Comparison of ENCODE assay signal across 8 cellular contexts in the genomic region with DNA sequence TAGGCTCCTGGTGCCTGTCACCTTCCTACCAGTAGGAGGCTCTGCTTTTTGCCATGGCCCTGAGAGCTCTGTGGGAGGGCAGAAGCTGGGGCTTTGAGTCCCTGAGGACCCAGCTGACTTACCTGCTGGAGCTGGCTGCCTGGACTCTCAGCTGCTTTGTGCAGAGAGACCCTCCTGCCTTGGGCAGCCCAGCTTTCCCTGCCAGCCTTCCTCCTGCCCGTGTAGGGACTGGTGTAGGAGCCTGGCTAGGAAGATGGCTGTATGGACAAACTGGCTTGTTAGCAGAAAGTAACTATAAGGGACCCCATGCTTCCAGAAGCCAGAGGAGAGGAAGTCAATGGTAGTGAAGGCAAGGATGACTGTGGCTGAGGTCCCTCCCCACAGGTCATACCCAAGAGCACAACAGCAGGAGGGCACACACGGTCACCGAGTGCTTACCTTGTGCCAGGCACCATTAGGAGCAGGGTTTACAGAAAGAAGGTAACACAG. TPM values are rescaled to one million over a fixed set of nuclear protein-coding genes. Genes with fewer than 3 reads are reported as not detected.
DNase-seq lines count a peak whose midpoint lies in the region; ATAC-seq and TF ChIP-seq lines count a peak whose summit lies in the region.

No MANE protein-coding gene starts in this region.

- H3K36me3 Mint-ChIP-seq in activated CD4-positive, alpha-beta T cell treated with anti-CD3 and anti-CD28 coated beads for 36 hours (ENCODE audit: low read depth): peaks cover 29% of the 10 kb centered on the region
- H3K36me3 Mint-ChIP-seq in effector memory CD8-positive, alpha-beta T cell (ENCODE audit: insufficient read depth): peaks cover 38% of the 10 kb centered on the region
- peaks cover 0 to 45% (median 5%) of the 10 kb centered on the region in 3 donors for H3K36me3 Mint-ChIP-seq in naive thymus-derived CD8-positive, alpha-beta T cell

- peaks cover 0 to 12% (median 0%) of the 10 kb centered on the region in 4 donors for H3K4me1 ChIP-seq in Peyer's patch

- no peaks in the 10 kb centered on the region for H3K9me3 Mint-ChIP-seq in activated CD4-positive, alpha-beta T cell treated with anti-CD3 and anti-CD28 coated beads for 36 hours (ENCODE audit: low read depth)
- no peaks in the 10 kb centered on the region for H3K9me3 Mint-ChIP-seq in effector memory CD8-positive, alpha-beta T cell
- H3K9me3 Mint-ChIP-seq in naive thymus-derived CD8-positive, alpha-beta T cell: no peaks in the 10 kb centered on the region

- no peak overlapping the region for H3K4me3 Mint-ChIP-seq in activated CD4-positive, alpha-beta T cell treated with anti-CD3 and anti-CD28 coated beads for 36 hours
- no peak overlapping the region for H3K4me3 Mint-ChIP-seq in effector memory CD8-positive, alpha-beta T cell
- no peak overlapping the region for H3K4me3 Mint-ChIP-seq in naive thymus-derived CD8-positive, alpha-beta T cell

- no peaks in the 10 kb centered on the region for H3K27me3 ChIP-seq in Peyer's patch

- CTCF ChIA-PET in activated CD4-positive, alpha-beta T cell treated with anti-CD3 and anti-CD28 coated beads for 36 hours (lab: Charles Lee): interaction anchor here (0.6 to 1.8 kb wide), 10 partner anchors 11 to 292 kb away, joined by 3 to 5 read pairs (median 4); no protein-coding TSS in a partner anchor

- POLR2A ChIA-PET in activated CD4-positive, alpha-beta T cell treated with anti-CD3 and anti-CD28 coated beads for 36 hours (lab: Charles Lee): no interaction called here
- POLR2A ChIA-PET in naive thymus-derived CD8-positive, alpha-beta T cell (lab: Charles Lee): interaction anchor here (1.0 kb wide), 1 partner anchor 26 kb away, joined by 4 read pairs; a partner anchor contains a TSS

- intact Hi-C loops in activated CD4-positive, alpha-beta T cell treated with anti-CD3 and anti-CD28 coated beads for 36 hours (cut with DNase I, micrococcal nuclease): no loop called here

- peaks cover 2% of the 10 kb centered on the region for H3K27me3 Mint-ChIP-seq in activated CD4-positive, alpha-beta T cell treated with anti-CD3 and anti-CD28 coated beads for 36 hours
- peaks cover 7 to 17% of the 10 kb centered on the region in 2 donors for H3K27me3 Mint-ChIP-seq in effector memory CD8-positive, alpha-beta T cell
- peaks cover 0 to 8% (median 5%) of the 10 kb centered on the region in 5 donors for H3K27me3 Mint-ChIP-seq in naive thymus-derived CD8-positive, alpha-beta T cell

- no peak for TF ChIP-seq POLR2A in Peyer's patch (IDR thresholded peaks at IDR 0.05)

- ATAC-seq in activated CD4-positive, alpha-beta T cell treated with anti-CD3 and anti-CD28 coated beads for 36 hours: peak; percentile 73
- ATAC-seq in HG03045 (IDR thresholded peaks at IDR 0.05; ENCODE audit: unreplicated experiment): peak; percentile 54
- ATAC-seq in effector memory CD8-positive, alpha-beta T cell (replicated peaks): peak; percentile 72
- peak; percentile 79 to 85 for ATAC-seq in naive thymus-derived CD8-positive, alpha-beta T cell
- ATAC-seq in HG02884 (IDR thresholded peaks at IDR 0.05; ENCODE audit: unreplicated experiment): no peak

- no peak overlapping the region for H3K27ac Mint-ChIP-seq in activated CD4-positive, alpha-beta T cell treated with anti-CD3 and anti-CD28 coated beads for 36 hours
- H3K27ac Mint-ChIP-seq in effector memory CD8-positive, alpha-beta T cell: peak overlapping the region in 1 of 2 donors; percentile 76
- H3K27ac Mint-ChIP-seq in naive thymus-derived CD8-positive, alpha-beta T cell: peak overlapping the region; percentile 20 to 89 (median 64)

- H3K4me3 ChIP-seq in Peyer's patch: no peak overlapping the region

- H3K4me1 Mint-ChIP-seq in activated CD4-positive, alpha-beta T cell treated with anti-CD3 and anti-CD28 coated beads for 36 hours: peaks cover 16% of the 10 kb centered on the region
- peaks cover 16 to 21% of the 10 kb centered on the region in 2 donors for H3K4me1 Mint-ChIP-seq in effector memory CD8-positive, alpha-beta T cell (ENCODE audit: low read depth in 2 of 2)
- peaks cover 21 to 26% (median 24%) of the 10 kb centered on the region in 4 donors for H3K4me1 Mint-ChIP-seq in naive thymus-derived CD8-positive, alpha-beta T cell

- peaks cover 0 to 48% (median 0%) of the 10 kb centered on the region in 3 donors for H3K36me3 ChIP-seq in Peyer's patch

- H3K9me3 ChIP-seq in Peyer's patch: no peaks in the 10 kb centered on the region

- peak; percentile 55 for DNase-seq in activated CD4-positive, alpha-beta T cell treated with anti-CD3 and anti-CD28 coated beads for 36 hours
- DNase-seq in activated CD4-positive, alpha-beta T cell treated with anti-CD3 and anti-CD28 coated beads, Interleukin-2, amount 50 U/mL, for 4 hours: no peak
- peak in 1 of 3 donors; percentile 60 for DNase-seq in Peyer's patch
- DNase-seq in effector memory CD8-positive, alpha-beta T cell: no peak
- DNase-seq in naive thymus-derived CD8-positive, alpha-beta T cell: peak in 3 of 10 donors; percentile 11 to 27 (median 26)
- DNase-seq in midbrain (lab: John Stamatoyannopoulos, UW): no peak

- peak overlapping the region in 1 of 4 donors; percentile 3 for H3K27ac ChIP-seq in Peyer's patch

- peak in 4 of 6 experiments; percentile 48 to 55 (median 50) for TF ChIP-seq CTCF in Peyer's patch (IDR thresholded peaks at IDR 0.05)

RNA-seq across cellular contexts. Expression of a gene that starts 9.7 kb away (rescaled TPM):
- 1 to 10 TPM; 1.9 to 2.0 TPM for total RNA-seq in activated CD4-positive, alpha-beta T cell treated with anti-CD3 and anti-CD28 coated beads for 36 hours
- total RNA-seq in Peyer's patch: 1 to 10 TPM; 2.6 to 6.4 (median 4.6) TPM
- 1 to 10 TPM; 5.4 to 6.8 TPM for total RNA-seq in naive thymus-derived CD8-positive, alpha-beta T cell
- under 1 TPM; 0.20 to 0.94 (median 0.30) TPM for polyA plus RNA-seq in naive thymus-derived CD8-positive, alpha-beta T cell

RNA-seq across cellular contexts. Expression of a gene that starts 25.9 kb away (rescaled TPM):
- total RNA-seq in activated CD4-positive, alpha-beta T cell treated with anti-CD3 and anti-CD28 coated beads for 36 hours: 100 to 1,000 TPM; 224 to 240 TPM
- total RNA-seq in Peyer's patch: 100 to 1,000 TPM in 2 of 4 donors, 10 to 100 TPM in 2; 83.2 to 158 (median 102) TPM
- total RNA-seq in naive thymus-derived CD8-positive, alpha-beta T cell: 100 to 1,000 TPM; 205 to 211 TPM
- 100 to 1,000 TPM; 117 to 154 (median 127) TPM for polyA plus RNA-seq in naive thymus-derived CD8-positive, alpha-beta T cell

RNA-seq across cellular contexts. Expression of a gene that starts 43.3 kb away (rescaled TPM):
- total RNA-seq in activated CD4-positive, alpha-beta T cell treated with anti-CD3 and anti-CD28 coated beads for 36 hours: 10 to 100 TPM; 17.6 to 18.4 TPM
- 1 to 10 TPM; 3.5 to 8.3 (median 4.5) TPM for total RNA-seq in Peyer's patch
- under 1 TPM in 1 of 2 experiments, not detected in 1; 0.31 TPM for total RNA-seq in naive thymus-derived CD8-positive, alpha-beta T cell
- under 1 TPM in 1 of 3 donors, not detected in 2; 0.89 TPM for polyA plus RNA-seq in naive thymus-derived CD8-positive, alpha-beta T cell
